Comparison of ENCODE assay signal across 9 cellular contexts in the genomic region with DNA sequence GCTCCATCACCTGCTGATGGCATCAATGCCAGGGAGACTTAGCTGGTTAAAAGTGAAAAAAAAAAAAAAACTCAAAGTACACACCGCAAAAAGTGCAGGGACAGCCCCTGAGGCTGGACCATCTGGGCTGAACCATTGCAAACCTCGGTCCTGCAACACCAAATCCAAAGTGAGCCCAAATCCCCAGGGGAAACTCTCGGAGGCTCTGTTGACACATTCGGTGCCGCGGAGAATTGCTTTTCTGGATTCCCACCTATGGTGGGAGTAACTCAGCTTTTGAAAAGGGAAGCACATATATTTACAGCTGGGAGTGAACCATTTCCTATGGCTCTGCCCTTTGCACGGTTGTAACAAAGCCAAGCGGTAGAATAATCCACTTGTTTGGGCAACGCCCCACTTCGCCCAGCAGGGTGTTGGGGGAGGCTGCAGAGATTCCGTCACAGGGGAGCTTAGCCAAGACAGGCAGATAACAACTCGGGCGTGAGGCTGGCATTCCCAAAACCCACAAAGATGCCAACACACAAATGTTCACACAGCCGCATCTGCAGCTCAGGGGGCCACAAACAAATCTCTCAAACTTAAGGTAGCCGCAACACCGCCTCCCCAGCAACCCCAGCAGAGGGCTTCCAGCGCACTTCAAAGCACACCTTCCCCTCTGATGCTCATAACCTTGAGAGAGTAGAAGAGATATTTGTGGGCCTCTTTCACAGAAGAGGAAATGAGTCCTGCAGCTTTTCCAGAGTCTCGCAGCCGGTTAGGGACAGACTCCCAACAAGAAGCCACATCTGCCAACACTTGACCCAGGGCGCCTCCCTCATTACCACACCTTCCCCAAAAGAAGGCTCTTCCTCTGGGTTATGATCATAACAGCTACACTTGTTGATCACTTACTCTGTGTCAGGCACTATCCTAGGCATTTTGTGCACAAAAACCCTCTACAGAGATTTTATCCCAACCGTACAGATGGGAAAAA. TPM values are rescaled to one million over a fixed set of nuclear protein-coding genes. Genes with fewer than 3 reads are reported as not detected.
A peak's percentile ranks its signal among the peaks of the same experiment; 100 is the strongest.
DNase-seq lines count a peak whose midpoint lies in the region; ATAC-seq and TF ChIP-seq lines count a peak whose summit lies in the region.
"Had no signal": no experiment of that assay in that cellular context is flagged by ENCODE, and none has a peak within 500 bp of the region (broad histone marks: within the 10 kb centered on the region; RNA-seq: fewer than 3 reads in every experiment).

No MANE protein-coding gene starts in this region.

- H3T11ph ChIP-seq in H9 (ENCODE audit: low read length): no peak overlapping the region

- H3K14ac ChIP-seq in H9 (ENCODE audit: insufficient read depth, low read length): no peak overlapping the region; the same call in 1 of the 2 replicates

- H3K23ac ChIP-seq in H9 (ENCODE audit: insufficient read length, low read depth, low read length): no peak overlapping the region

- H2BK5ac ChIP-seq in H9 (ENCODE audit: insufficient read length, low read length): no peak overlapping the region

- in situ Hi-C loops in astrocyte of the spinal cord (cut with HindIII; ENCODE audit: low sequenced_read_pairs): no loop called here

- no peak for ATAC-seq in GM21381 (IDR thresholded peaks at IDR 0.05; ENCODE audit: unreplicated experiment)

- H3K9ac ChIP-seq in H9 (ENCODE audit: extremely low read depth, insufficient read length, low read length): no peak overlapping the region

- no peaks in the 10 kb centered on the region for H3K23me2 ChIP-seq in H9 (ENCODE audit: insufficient read length, low read depth, low read length, poor library complexity, severe bottlenecking)

- H3K79me1 ChIP-seq in H9 (ENCODE audit: insufficient read depth, low read depth, low read length, poor library complexity, severe bottlenecking): no peaks in the 10 kb centered on the region

- H4K8ac ChIP-seq in H9 (replicated peaks; ENCODE audit: insufficient read length, low read depth, low read length): no peak overlapping the region

- H3K9me3 ChIP-seq in H9 (ENCODE audit: control insufficient read depth, low read depth, low read length): no peaks in the 10 kb centered on the region

- H3K4me3 Mint-ChIP-seq in H9: no peak overlapping the region

- no peak overlapping the region for H3K18ac ChIP-seq in H9 (ENCODE audit: insufficient read length, low read depth, low read length)

- H2AK5ac ChIP-seq in H9 (ENCODE audit: insufficient read length, low read length): no peak overlapping the region

- H2BK120ac ChIP-seq in H9 (ENCODE audit: low read depth, low read length, poor library complexity, severe bottlenecking): no peak overlapping the region

- no peak overlapping the region for H3K27ac ChIP-seq in H9 (ENCODE audit: insufficient read length, low read depth, low read length)

- no peaks in the 10 kb centered on the region for H3K27me3 Mint-ChIP-seq in H9 (ENCODE audit: low read depth)

- peaks cover 8 to 9% of the 10 kb centered on the region in 2 experiments for H3K4me1 Mint-ChIP-seq in H9

- TF ChIP-seq CTCF in astrocyte of the spinal cord (IDR thresholded peaks at IDR 0.05; ENCODE audit: low read depth, low read length): no peak
- no peak for TF ChIP-seq CTCF in H9 (conservative IDR thresholded peaks at IDR 0.05)

- DNase-seq in NCI-H2171 treated with DMSO at 0.1 percent for 48 hours (lab: John Stamatoyannopoulos, UW) (peak; percentile 64), NCI-H2171 (lab: John Stamatoyannopoulos, UW) (no peak), astrocyte of the spinal cord (ENCODE audit: low read depth, low spot score) (peak; percentile 41), posterior vena cava (ENCODE audit: low spot score) (peak; percentile 58), H9 (no peak)
- DNase-seq in Jurkat, Clone E6-1 (ENCODE audit: low read depth, low spot score): peak; percentile 75
- DNase-seq in activated CD8-positive, alpha-beta memory T cell treated with anti-CD3 and anti-CD28 coated beads, Interleukin-2, amount 50 U/mL, for 48 hours: no peak
- DNase-seq: Kasumi-1 had no signal

- H2AFZ ChIP-seq in H9 (ENCODE audit: low read length): no peak overlapping the region

- H3K27ac Mint-ChIP-seq in H9: no peak overlapping the region

- H4K20me1 ChIP-seq in H9 (ENCODE audit: control insufficient read depth, insufficient read depth, insufficient read length): no peaks in the 10 kb centered on the region

- no peak overlapping the region for H3K4me2 ChIP-seq in H9 (ENCODE audit: insufficient read depth, insufficient read length, low read length)

- intact Hi-C loops in posterior vena cava (cut with DNase I): no loop called here

- no peak overlapping the region for H2BK12ac ChIP-seq in H9 (ENCODE audit: insufficient read length, low read depth, low read length)

- H3K36me3 Mint-ChIP-seq in H9 (ENCODE audit: insufficient read depth in 1 of 3, low read depth in 3 of 3): no peaks in the 10 kb centered on the region

- H2BK15ac ChIP-seq in H9 (ENCODE audit: low read depth, low read length): no peak overlapping the region

- H4K5ac ChIP-seq in H9 (ENCODE audit: insufficient read length, low read depth, low read length): no peak overlapping the region

- no CpG with 5 or more reads among the region's 21 CpGs for WGBS in H9 (ENCODE audit: extremely low coverage, insufficient read length, low lambda C conversion rate)

- no peaks in the 10 kb centered on the region for H3K9me3 Mint-ChIP-seq in H9

- H3K4me3 ChIP-seq in Jurkat, Clone E6-1 (ENCODE audit: low read length): no peak overlapping the region
- H3K4me3 ChIP-seq in astrocyte of the spinal cord (ENCODE audit: low read depth, low read length): no peak overlapping the region

- no peaks in the 10 kb centered on the region for H3K27me3 ChIP-seq in H9 (ENCODE audit: insufficient read depth, low read length)

- no peaks in the 10 kb centered on the region for H3K4me1 ChIP-seq in H9 (ENCODE audit: insufficient read depth, low read length)

- no peak overlapping the region for H3K4ac ChIP-seq in H9 (ENCODE audit: low read depth, low read length)

- no peaks in the 10 kb centered on the region for H3K79me2 ChIP-seq in H9 (ENCODE audit: insufficient read depth, low read length)

- no peak overlapping the region for H2BK20ac ChIP-seq in H9 (ENCODE audit: low read depth, low read length, poor library complexity, severe bottlenecking)

- H4K91ac ChIP-seq in H9 (ENCODE audit: insufficient read length, low read depth, low read length): no peak overlapping the region

- no peak overlapping the region for H3K56ac ChIP-seq in H9 (ENCODE audit: insufficient read length, low read depth, low read length)

RNA-seq across cellular contexts. Expression of gene ZC3H12D, which starts 11.4 kb away (rescaled TPM):
- not detected for polyA plus RNA-seq in Jurkat, Clone E6-1 (2012; ENCODE audit: insufficient read depth, insufficient read length)
- 1 to 10 TPM; 1.8 to 2.2 TPM for total RNA-seq in posterior vena cava
- total RNA-seq in H9 (2021): 0.07 and 0.15 TPM in 2 replicates

Comparison
In these comparisons a context has a peak if more than half of its experiments do, and no peak if none do; other contexts are left out.
1. DNase-seq: peak in NCI-H2171 treated with DMSO at 0.1 percent for 48 hours (single experiment), Jurkat, Clone E6-1 (single experiment), astrocyte of the spinal cord (single experiment) and posterior vena cava (single experiment); none in NCI-H2171 (single experiment), activated CD8-positive, alpha-beta memory T cell treated with anti-CD3 and anti-CD28 coated beads, Interleukin-2, amount 50 U/mL, for 48 hours (single experiment) and H9 (single experiment).